Comparison of ENCODE assay signal across 8 cellular contexts in genomic region chr2:2613279-2614199, GRCh38.
DNase-seq lines count a peak whose midpoint lies in the region; ATAC-seq and TF ChIP-seq lines count a peak whose summit lies in the region.

No MANE protein-coding gene starts in this region.

- DNase-seq in DMS114 treated with DMSO at 0.1 percent for 48 hours (lab: John Stamatoyannopoulos, UW; ENCODE audit: unreplicated experiment), result peak; percentile 94
- DNase-seq in KG1 (lab: John Stamatoyannopoulos, UW), result peak; percentile 65
- peak; percentile 84 for DNase-seq in T follicular helper cell (ENCODE audit: low read depth)
- DNase-seq in adipocyte (ENCODE audit: low read depth), result peak; percentile 52
- DNase-seq in left cardiac atrium, result peak; percentile 93
- peak; percentile 94 to 99 (median 96) for DNase-seq in posterior cingulate gyrus
- peak; percentile 79 for DNase-seq in transverse colon

- H3K27me3 ChIP-seq in adipocyte (replicated peaks; ENCODE audit: control insufficient read depth, insufficient read depth, low read length), result no peaks in the 10 kb centered on the region
- H3K27me3 ChIP-seq in transverse colon, result no peaks in the 10 kb centered on the region

- no peak for TF ChIP-seq CTCF in transverse colon (IDR thresholded peaks at IDR 0.05)

- peak overlapping the region in 3 of 4 donors; percentile 41 to 71 (median 63) for H3K27ac ChIP-seq in transverse colon

- no peaks in the 10 kb centered on the region for H3K36me3 ChIP-seq in adipocyte (ENCODE audit: control insufficient read depth, insufficient read depth, low read length, severe bottlenecking)
- H3K36me3 ChIP-seq in transverse colon, result no peaks in the 10 kb centered on the region

- H3K4me1 ChIP-seq in adipocyte (ENCODE audit: control insufficient read depth, insufficient read depth, low read length) (no peaks in the 10 kb centered on the region), transverse colon (peaks cover 0 to 3% (median 0%) of the 10 kb centered on the region in 4 donors)

- H3K9ac ChIP-seq in adipocyte (ENCODE audit: low read length), result peak overlapping the region; percentile 51

- H3K4me3 ChIP-seq in adipocyte (ENCODE audit: low read length) (peak overlapping the region; percentile 82), transverse colon (peak overlapping the region; percentile 22 to 38 (median 30))

- ATAC-seq in GM21619 (IDR thresholded peaks at IDR 0.05; ENCODE audit: unreplicated experiment) (peak; percentile 99), left cardiac atrium (peak; percentile 100)

- TF ChIP-seq POLR2A in transverse colon (IDR thresholded peaks at IDR 0.05), result no peak

- H3K9me3 ChIP-seq in adipocyte (ENCODE audit: control insufficient read depth, low read length) (no peaks in the 10 kb centered on the region), transverse colon (no peaks in the 10 kb centered on the region)

- no peak for TF ChIP-seq EP300 in transverse colon (IDR thresholded peaks at IDR 0.05; ENCODE audit: low read depth)

- intact Hi-C loops in left cardiac atrium (cut with DNase I), result no loop called here
- intact Hi-C loops in posterior cingulate gyrus (cut with DNase I), result loop anchor here (2.0 kb wide), 1 partner anchor 37 kb away; no protein-coding TSS in a partner anchor
- intact Hi-C loops in transverse colon (cut with DNase I; ENCODE audit: low total_unique reads), result no loop called here

- in situ Hi-C loops in transverse colon (cut with MboI; ENCODE audit: low pct_ligation_motif_present in 1 of 4, low pct_unique_long_range_greater_than_20kb in 1 of 4, low sequenced_read_pairs in 3 of 4), result no loop called here

- WGBS in transverse colon (ENCODE audit: low coverage in 1 of 2), 2 donors, result 34 to 48% methylated on average over 4 to 15 of the region's 34 CpGs

Comparison
In these comparisons a context has a peak if more than half of its experiments do, and no peak if none do; other contexts are left out.
1. Peak in every context shown above with its lines: DNase-seq, ATAC-seq, H3K4me3 ChIP-seq and H3K27ac ChIP-seq.